In the genomic region with DNA sequence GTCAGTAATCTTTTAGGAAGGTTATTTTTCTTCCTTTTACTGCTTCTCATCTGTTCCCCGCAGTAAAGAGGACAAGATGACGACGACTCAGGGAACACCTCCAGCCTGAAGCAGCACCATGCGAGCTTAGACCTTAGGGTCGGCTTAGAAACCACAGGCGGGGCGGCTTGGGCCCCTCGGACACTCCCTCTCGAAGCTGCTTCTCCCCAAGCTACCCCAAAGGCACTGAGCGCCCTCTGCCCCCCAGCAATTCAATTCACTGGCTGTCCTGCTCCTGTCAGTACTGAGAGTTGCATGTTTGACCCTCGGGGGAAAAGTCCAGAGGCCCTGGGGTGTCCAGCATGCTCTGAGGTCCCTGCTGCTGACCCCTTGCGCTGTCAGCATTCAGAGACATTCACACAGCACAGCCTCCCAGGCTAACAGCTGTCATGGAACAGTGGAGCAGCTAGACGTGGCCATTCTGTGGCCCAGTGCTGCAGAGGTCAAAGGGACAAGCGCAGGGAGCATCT, we compare ENCODE assay signal across 13 cellular contexts.
A peak's percentile ranks its signal among the peaks of the same experiment; 100 is the strongest.
DNase-seq lines count a peak whose midpoint lies in the region; ATAC-seq and TF ChIP-seq lines count a peak whose summit lies in the region.
"Had no signal": no experiment of that assay in that cellular context is flagged by ENCODE, and none has a peak within 500 bp of the region (broad histone marks: within the 10 kb centered on the region; RNA-seq: fewer than 3 reads in every experiment).

No MANE protein-coding gene starts in this region.

- H3K79me2 ChIP-seq in PC-3 (ENCODE audit: low read length), result peaks cover 70% of the 10 kb centered on the region

- no peaks in the 10 kb centered on the region for H3K27me3 ChIP-seq in PC-3 (ENCODE audit: low read length)
- H3K27me3 ChIP-seq in ectodermal cell (ENCODE audit: control insufficient read depth, insufficient read depth, low read length, poor library complexity, severe bottlenecking), result no peaks in the 10 kb centered on the region
- no peaks in the 10 kb centered on the region for H3K27me3 ChIP-seq in mucosa of rectum (ENCODE audit: control insufficient read depth in 2 of 2, insufficient read depth in 2 of 2, low read length in 2 of 2)
- no peaks in the 10 kb centered on the region for H3K27me3 ChIP-seq in suprapubic skin

- H2AFZ ChIP-seq in PC-3 (ENCODE audit: low read length), result no peak overlapping the region

- 69% methylated on average over 14 of the region's 14 CpGs for WGBS in ectodermal cell, 2 experiments
- 73% methylated on average over 14 of the region's 14 CpGs for WGBS in suprapubic skin

- CTCF ChIA-PET in PC-3 (lab: Charles Lee), result no interaction called here

- no TSS peak for BruUV-seq in PC-3 (replicated peaks; lab: Mats Ljungman, UMichigan)

- H3K36me3 ChIP-seq in PC-3 (ENCODE audit: low read depth, low read length) (no peaks in the 10 kb centered on the region), ectodermal cell (ENCODE audit: control insufficient read depth, insufficient read depth, low read length) (no peaks in the 10 kb centered on the region), mucosa of rectum (ENCODE audit: control insufficient read depth in 2 of 2, insufficient read depth in 2 of 2, low read length in 2 of 2) (no peaks in the 10 kb centered on the region), suprapubic skin (no peaks in the 10 kb centered on the region)

- H4K20me1 ChIP-seq in PC-3 (ENCODE audit: low read length), result no peaks in the 10 kb centered on the region

- ATAC-seq in PC-3, result no peak
- no peak for ATAC-seq in GM21576 (IDR thresholded peaks at IDR 0.05; ENCODE audit: unreplicated experiment)
- ATAC-seq in HG03196 (IDR thresholded peaks at IDR 0.05; ENCODE audit: unreplicated experiment), result no peak
- ATAC-seq: CD8-positive, alpha-beta T cell had no signal

- intact Hi-C loops in PC-3 (cut with micrococcal nuclease), result loop anchor here (5.0 kb wide), 2 partner anchors 344 to 359 kb away; no protein-coding TSS in a partner anchor

- H3K9ac ChIP-seq in PC-3 (ENCODE audit: low read length), result peak overlapping the region; percentile 67
- no peak overlapping the region for H3K9ac ChIP-seq in mucosa of rectum (ENCODE audit: low read depth in 1 of 2, low read length in 2 of 2)

- H3K4me3 ChIP-seq in PC-3 (ENCODE audit: low read length), result no peak overlapping the region
- no peak overlapping the region for H3K4me3 ChIP-seq in ectodermal cell (ENCODE audit: insufficient read depth, low read depth, low read length)
- no peak overlapping the region for H3K4me3 ChIP-seq in mucosa of rectum (ENCODE audit: low read length in 2 of 2)
- H3K4me3 ChIP-seq in suprapubic skin, result no peak overlapping the region

- DNase-seq in PC-3 (no peak), suprapubic skin (ENCODE audit: low spot score in 2 of 2) (peak in 1 of 2 donors; percentile 60), NCI-H226 (no peak), NCI-H1694 (lab: John Stamatoyannopoulos, UW) (no peak)
- DNase-seq: activated CD4-positive, alpha-beta T cell treated with anti-CD3 and anti-CD28 coated beads, Interleukin-2, amount 50 U/mL, for 1 hour; CD8-positive, alpha-beta T cell; cerebellar nuclear complex; NCI-H1417; NCI-H774 had no signal

- TF ChIP-seq EP300 in suprapubic skin (IDR thresholded peaks at IDR 0.05), result no peak

- H3K9me3 ChIP-seq in PC-3 (ENCODE audit: low read length) (no peaks in the 10 kb centered on the region), ectodermal cell (ENCODE audit: control insufficient read depth, low read length) (no peaks in the 10 kb centered on the region), mucosa of rectum (ENCODE audit: control insufficient read depth in 2 of 2, low read length in 2 of 2) (no peaks in the 10 kb centered on the region), suprapubic skin (no peaks in the 10 kb centered on the region)

- TF ChIP-seq CTCF in PC-3 (conservative IDR thresholded peaks at IDR 0.05; ENCODE audit: low read depth, low read length) (no peak), suprapubic skin (IDR thresholded peaks at IDR 0.05) (no peak)

- H3K9me2 ChIP-seq in PC-3 (replicated peaks; ENCODE audit: low read length), result no peaks in the 10 kb centered on the region

- peak overlapping the region; percentile 99 for H3K27ac ChIP-seq in PC-3 (ENCODE audit: low read length)
- peak overlapping the region; percentile 81 for H3K27ac ChIP-seq in ectodermal cell (ENCODE audit: insufficient read depth, low read depth, low read length, poor library complexity, severe bottlenecking)
- H3K27ac ChIP-seq in mucosa of rectum (ENCODE audit: low read depth in 2 of 2, low read length in 2 of 2), result peak overlapping the region; percentile 14 to 52
- peak overlapping the region; percentile 91 for H3K27ac ChIP-seq in suprapubic skin

- POLR2A ChIA-PET in PC-3 (lab: Charles Lee; ENCODE audit: unreplicated experiment), result no interaction called here

- TF ChIP-seq POLR2A in suprapubic skin (IDR thresholded peaks at IDR 0.05), result no peak

- peak overlapping the region; percentile 72 for H3K4me2 ChIP-seq in PC-3 (ENCODE audit: low read length)

- H3F3A ChIP-seq in PC-3 (ENCODE audit: low read length, unreplicated experiment), result peaks cover 17% of the 10 kb centered on the region

- peaks cover 94% of the 10 kb centered on the region for H3K4me1 ChIP-seq in PC-3 (ENCODE audit: insufficient read depth, low read length)
- peaks cover 32% of the 10 kb centered on the region for H3K4me1 ChIP-seq in ectodermal cell (ENCODE audit: control insufficient read depth, insufficient read depth, low read length)
- peaks cover 32 to 52% of the 10 kb centered on the region in 2 donors for H3K4me1 ChIP-seq in mucosa of rectum (ENCODE audit: control insufficient read depth in 2 of 2, insufficient read depth in 2 of 2, low read length in 2 of 2)
- H3K4me1 ChIP-seq in suprapubic skin, result peaks cover 90% of the 10 kb centered on the region

Comparison
In these comparisons a context has a peak if more than half of its experiments do, and no peak if none do; other contexts are left out.
1. H3K27ac ChIP-seq: peak in every context shown above with its lines; median percentile 99 in PC-3; 91 in suprapubic skin; 81 in ectodermal cell; 33 in mucosa of rectum.